Comparison of ENCODE assay signal across 20 cellular contexts in genomic region chr1:168230709-168231108, GRCh38. TPM values are rescaled to one million over a fixed set of nuclear protein-coding genes. Genes with fewer than 3 reads are reported as not detected.
DNase-seq lines count a peak whose midpoint lies in the region; ATAC-seq, FAIRE-seq and TF ChIP-seq lines count a peak whose summit lies in the region.
"Had no signal": no experiment of that assay in that cellular context is flagged by ENCODE, and none has a peak within 500 bp of the region (broad histone marks: within the 10 kb centered on the region; RNA-seq: fewer than 3 reads in every experiment).

No MANE protein-coding gene starts in this region.

- BruUV-seq in MCF 10A (replicated peaks; lab: Mats Ljungman, UMichigan), result no TSS peak
- no TSS peak for BruUV-seq in mammary epithelial cell (replicated peaks; lab: Mats Ljungman, UMichigan)
- no TSS peak for BruUV-seq in HepG2 (replicated peaks; lab: Mats Ljungman, UMichigan)

- no peak for DNase-seq in MCF 10A (ENCODE audit: unreplicated experiment)
- DNase-seq in mammary epithelial cell, result no peak
- no peak for DNase-seq in epithelial cell of prostate (ENCODE audit: low read depth, low spot score)
- peak; percentile 44 for DNase-seq in HepG2 (ENCODE audit: low spot score)
- no peak for DNase-seq in testis
- DNase-seq in DMS53 treated with DMSO at 0.1 percent for 48 hours (lab: John Stamatoyannopoulos, UW; ENCODE audit: unreplicated experiment), result no peak
- no peak for DNase-seq in Peyer's patch
- no peak for DNase-seq in glutamatergic neuron
- DNase-seq: Calu3, DMS79 treated with DMSO at 0.1 percent for 48 hours, GOT3, KBM-7, MG63, NCI-H1105 treated with DMSO at 0.1 percent for 48 hours, NCI-H187, NCI-H510A, RPMI8226 had no signal

- peaks cover 48% of the 10 kb centered on the region for H3K4me1 Mint-ChIP-seq in MCF 10A (ENCODE audit: insufficient read depth, unreplicated experiment)
- no peaks in the 10 kb centered on the region for H3K4me1 Mint-ChIP-seq in glutamatergic neuron (ENCODE audit: low read depth, unreplicated experiment)

- no peaks in the 10 kb centered on the region for H4K20me1 ChIP-seq in mammary epithelial cell (ENCODE audit: insufficient read depth, low read length)
- no peaks in the 10 kb centered on the region; the same call in 1 of the 2 replicates for H4K20me1 ChIP-seq in HepG2 (ENCODE audit: insufficient read depth, low read length)

- CTCF ChIA-PET in MCF 10A (lab: Yijun Ruan, JAX), result interaction anchor here (1.6 kb wide), 1 partner anchor 91 kb away, joined by 7 read pairs; no protein-coding TSS in a partner anchor
- CTCF ChIA-PET in mammary epithelial cell (lab: Charles Lee; ENCODE audit: low non-redundant PET), result no interaction called here
- CTCF ChIA-PET in HepG2 (lab: Yijun Ruan, JAX; ENCODE audit: low intra/inter-chr PET ratio, low total read pairs), result no interaction called here

- ATAC-seq in HepG2, result no peak

- no peak for TF ChIP-seq CTCF in MCF 10A (IDR thresholded peaks at IDR 0.05; ENCODE audit: unreplicated experiment)
- TF ChIP-seq CTCF in mammary epithelial cell (conservative IDR thresholded peaks at IDR 0.05 in 1 of 2, IDR thresholded peaks at IDR 0.05 in 1 of 2; ENCODE audit: extremely low read depth in 1 of 2, insufficient read depth in 1 of 2, low read depth in 1 of 2, low read length in 2 of 2), result no peak
- no peak for TF ChIP-seq CTCF in HepG2 (CRISPR knock-in tag; IDR thresholded peaks at IDR 0.05)
- TF ChIP-seq CTCF in testis (IDR thresholded peaks at IDR 0.05), result no peak
- no peak for TF ChIP-seq CTCF in Peyer's patch (IDR thresholded peaks at IDR 0.05)
- TF ChIP-seq CTCF in glutamatergic neuron (IDR thresholded peaks at IDR 0.05; ENCODE audit: partially characterized antibody, unreplicated experiment), result no peak

- H3K4me3 ChIP-seq in mammary epithelial cell (replicated peaks in 1 of 3; ENCODE audit: insufficient read depth in 1 of 3, low read depth in 2 of 3, low read length in 3 of 3) (no peak overlapping the region), HepG2 (replicated peaks in 1 of 3; ENCODE audit: insufficient read depth in 1 of 3, low read depth in 2 of 3, low read length in 3 of 3) (no peak overlapping the region), testis (no peak overlapping the region), Peyer's patch (no peak overlapping the region)
- H3K4me3 ChIP-seq: MG63 had no signal

- no peak overlapping the region for H3K4me2 ChIP-seq in mammary epithelial cell (ENCODE audit: insufficient read depth, low read depth, low read length)
- no peak overlapping the region for H3K4me2 ChIP-seq in HepG2 (ENCODE audit: low read depth, low read length)

- H3K27ac ChIP-seq in mammary epithelial cell (ENCODE audit: insufficient read depth, low read depth, low read length) (no peak overlapping the region), epithelial cell of prostate (peak overlapping the region; percentile 54), HepG2 (ENCODE audit: extremely low read length, insufficient read depth, low read length) (no peak overlapping the region), testis (no peak overlapping the region), Peyer's patch (peak overlapping the region in 1 of 4 donors; percentile 33)
- H3K27ac ChIP-seq: HL-60 had no signal

- no peak for TF ChIP-seq EP300 in HepG2 (IDR thresholded peaks at IDR 0.05; ENCODE audit: low read depth in 2 of 2, low read length in 2 of 2)
- TF ChIP-seq EP300 in HepG2 (CRISPR knock-in tag; IDR thresholded peaks at IDR 0.05; ENCODE audit: borderline replicate concordance), result no peak

- intact Hi-C loops in MCF 10A (cut with micrococcal nuclease), result no loop called here
- intact Hi-C loops in mammary epithelial cell (cut with micrococcal nuclease), result no loop called here
- intact Hi-C loops in HepG2 (cut with micrococcal nuclease; ENCODE audit: unreplicated experiment), result loop anchor here (10.0 kb wide), 1 partner anchor 94 kb away; no protein-coding TSS in a partner anchor
- intact Hi-C loops in testis (cut with DNase I; ENCODE audit: low total_unique reads), result no loop called here

- POLR2A ChIA-PET in MCF 10A (lab: Yijun Ruan, JAX), result interaction anchor here (1.5 kb wide), 1 partner anchor 50 kb away, joined by 3 read pairs; no protein-coding TSS in a partner anchor
- POLR2A ChIA-PET in HepG2 (lab: Yijun Ruan, JAX), result no interaction called here

- H3K9me3 ChIP-seq in mammary epithelial cell (replicated peaks; ENCODE audit: insufficient read depth, low read length) (no peaks in the 10 kb centered on the region), HepG2 (ENCODE audit: low read length) (no peaks in the 10 kb centered on the region), testis (no peaks in the 10 kb centered on the region), Peyer's patch (no peaks in the 10 kb centered on the region)
- H3K9me3 ChIP-seq: MG63 had no signal

- H3K36me3 ChIP-seq in mammary epithelial cell (ENCODE audit: insufficient read depth, low read length), result peaks cover 12% of the 10 kb centered on the region
- peaks cover 2 to 28% of the 10 kb centered on the region in 2 experiments; a peak in 4 of 5 replicates for H3K36me3 ChIP-seq in HepG2 (replicated peaks in 1 of 2; ENCODE audit: control insufficient read depth in 1 of 2, insufficient read depth in 2 of 2, low read length in 2 of 2)
- H3K36me3 ChIP-seq in testis (ENCODE audit: low read depth, missing control alignments), result no peaks in the 10 kb centered on the region
- peaks cover 0 to 49% (median 0%) of the 10 kb centered on the region in 3 donors for H3K36me3 ChIP-seq in Peyer's patch

- H3K79me2 ChIP-seq in mammary epithelial cell (ENCODE audit: insufficient read depth, low read length) (peaks cover 79% of the 10 kb centered on the region), HepG2 (ENCODE audit: insufficient read depth, low read length) (peaks cover 45% of the 10 kb centered on the region)

- peaks cover 48% of the 10 kb centered on the region for H3K36me3 Mint-ChIP-seq in MCF 10A (ENCODE audit: insufficient read depth, unreplicated experiment)
- H3K36me3 Mint-ChIP-seq in glutamatergic neuron (ENCODE audit: unreplicated experiment), result no peaks in the 10 kb centered on the region

- no peak for TF ChIP-seq RAD21 in HepG2 (CRISPR knock-in tag; IDR thresholded peaks at IDR 0.05)

- H3K9ac ChIP-seq in mammary epithelial cell (ENCODE audit: insufficient read depth, low read length), result no peak overlapping the region
- H3K9ac ChIP-seq in HepG2 (ENCODE audit: insufficient read depth, low read depth, low read length), result no peak overlapping the region

- FAIRE-seq in HepG2 (lab: Jason Lieb, UNC), result no peak
- FAIRE-seq: G401.6, GM12891 had no signal

- H3K4me3 Mint-ChIP-seq in MCF 10A (ENCODE audit: unreplicated experiment) (no peak overlapping the region), glutamatergic neuron (ENCODE audit: unreplicated experiment) (no peak overlapping the region)

- dilution Hi-C loops in mammary epithelial cell (cut with HindIII; ENCODE audit: low sequenced_read_pairs), result no loop called here

- no peaks in the 10 kb centered on the region for H3K9me3 Mint-ChIP-seq in MCF 10A (ENCODE audit: unreplicated experiment)
- H3K9me3 Mint-ChIP-seq in glutamatergic neuron (ENCODE audit: unreplicated experiment), result peaks cover 2% of the 10 kb centered on the region

- no peaks in the 10 kb centered on the region for H3K27me3 ChIP-seq in mammary epithelial cell (ENCODE audit: insufficient read depth, low read length)
- H3K27me3 ChIP-seq in HepG2 (ENCODE audit: control insufficient read depth in 1 of 2, insufficient read depth in 2 of 2, low read length in 2 of 2), result no peaks in the 10 kb centered on the region
- no peaks in the 10 kb centered on the region for H3K27me3 ChIP-seq in testis
- H3K27me3 ChIP-seq in Peyer's patch, result no peaks in the 10 kb centered on the region
- H3K27me3 ChIP-seq: MG63 had no signal

- H2AFZ ChIP-seq in mammary epithelial cell (ENCODE audit: low read depth, low read length), result no peak overlapping the region
- no peak overlapping the region for H2AFZ ChIP-seq in HepG2 (ENCODE audit: low read length)

- in situ Hi-C loops in mammary epithelial cell (cut with MboI; ENCODE audit: low sequenced_read_pairs in 2 of 2), result no loop called here
- in situ Hi-C loops in HepG2 (cut with HindIII; ENCODE audit: extremely low pct_ligation_motif_present, low pct_unique_long_range_greater_than_20kb), result no loop called here

- H3K27ac Mint-ChIP-seq in MCF 10A (ENCODE audit: low read depth, unreplicated experiment) (peak overlapping the region; percentile 52), glutamatergic neuron (ENCODE audit: unreplicated experiment) (no peak overlapping the region)

- TF ChIP-seq POLR2A in HepG2 (IDR thresholded peaks at IDR 0.05; ENCODE audit: insufficient read depth in 1 of 2, low read depth in 2 of 2, low read length in 2 of 2) (no peak), testis (IDR thresholded peaks at IDR 0.05) (no peak), Peyer's patch (IDR thresholded peaks at IDR 0.05) (no peak)

- 91% methylated on average over 3 of the region's 3 CpGs for WGBS in mammary epithelial cell (ENCODE audit: low coverage, missing lambda C conversion rate)
- WGBS in HepG2 (ENCODE audit: low lambda C conversion rate), result 97% methylated on average over 3 of the region's 3 CpGs
- 95 to 100% methylated on average over 2 to 3 of the region's 3 CpGs for WGBS in testis, 2 donors

- H3K27me3 Mint-ChIP-seq in MCF 10A (ENCODE audit: insufficient read depth, unreplicated experiment), result no peaks in the 10 kb centered on the region
- H3K27me3 Mint-ChIP-seq in glutamatergic neuron (ENCODE audit: unreplicated experiment), result peaks cover 3% of the 10 kb centered on the region

- H3K4me1 ChIP-seq in mammary epithelial cell (ENCODE audit: insufficient read depth, low read length) (peaks cover 30% of the 10 kb centered on the region), HepG2 (ENCODE audit: insufficient read depth, low read length) (peaks cover 58% of the 10 kb centered on the region), testis (peaks cover 25% of the 10 kb centered on the region), Peyer's patch (peaks cover 0 to 58% (median 6%) of the 10 kb centered on the region in 4 donors)

RNA-seq across cellular contexts. Expression of gene SFT2D2, which starts 4.9 kb away (rescaled TPM):
- 56.5 and 67.5 TPM in 2 replicates for total RNA-seq in MCF 10A (2022)
- 10 to 100 TPM; 47.3 to 56.6 TPM for total RNA-seq in mammary epithelial cell
- polyA plus RNA-seq in mammary epithelial cell, result 30.7 TPM
- 73.0 TPM for polyA minus RNA-seq in mammary epithelial cell
- 28.8 and 31.4 TPM in 2 replicates for total RNA-seq in HepG2 (2016; rRNA removed; fragmentation: Illumina TruSeq; extraction: Trizol)
- total RNA-seq in HepG2 (2016; cell fraction: cytosol; rRNA removed; fragmentation: Illumina TruSeq; extraction: Trizol; ENCODE audit: low read depth), result 3.0 and 4.6 TPM in 2 replicates
- total RNA-seq in HepG2 (2016; cell fraction: insoluble cytoplasmic fraction; rRNA removed; fragmentation: Illumina TruSeq; extraction: Trizol), result 27.1 and 28.3 TPM in 2 replicates
- 5.9 and 6.3 TPM in 2 replicates for total RNA-seq in HepG2 (2016; cell fraction: membrane; rRNA removed; fragmentation: Illumina TruSeq; extraction: Trizol)
- 26.1 and 28.1 TPM in 2 replicates for total RNA-seq in HepG2 (2016; cell fraction: nucleus; rRNA removed; fragmentation: Illumina TruSeq; extraction: Trizol)
- 8.5 and 10.0 TPM in 2 replicates for polyA plus RNA-seq in HepG2 (2011; rRNA removed)
- 4.8 and 7.4 TPM in 2 replicates for polyA plus RNA-seq in HepG2 (2011; cell fraction: cytosol; rRNA removed)
- polyA plus RNA-seq in HepG2 (2011; cell fraction: nucleus; rRNA removed), result 7.8 and 7.9 TPM in 2 replicates
- 2.2 and 3.3 TPM in 2 replicates for polyA plus RNA-seq in HepG2 (2012)
- polyA plus RNA-seq in HepG2 (2016; cell fraction: cytosol; fragmentation: Illumina TruSeq; extraction: Trizol; ENCODE audit: low read depth), result 0.65 and 0.66 TPM in 2 replicates
- polyA plus RNA-seq in HepG2 (2016; cell fraction: insoluble cytoplasmic fraction; fragmentation: Illumina TruSeq; extraction: Trizol; ENCODE audit: low read depth), result 8.3 and 9.0 TPM in 2 replicates
- polyA plus RNA-seq in HepG2 (2016; cell fraction: membrane; fragmentation: Illumina TruSeq; extraction: Trizol; ENCODE audit: low read depth), result 1.0 and 1.9 TPM in 2 replicates
- polyA plus RNA-seq in HepG2 (2016; cell fraction: nucleus; fragmentation: Illumina TruSeq; extraction: Trizol; ENCODE audit: insufficient read depth, low read depth), result 17.0 and 18.1 TPM in 2 replicates
- polyA minus RNA-seq in HepG2 (2011; rRNA and poly(A)+ RNA removed; ENCODE audit: low replicate concordance), result 33.6 and 104 TPM in 2 replicates
- 23.4 and 30.6 TPM in 2 replicates for polyA minus RNA-seq in HepG2 (2011; cell fraction: cytosol; rRNA and poly(A)+ RNA removed)
- 17.0 and 19.1 TPM in 2 replicates for polyA minus RNA-seq in HepG2 (2011; cell fraction: nucleus; rRNA and poly(A)+ RNA removed)
- total RNA-seq in testis, result 10 to 100 TPM; 59.4 to 62.2 TPM
- 34.5 TPM for polyA plus RNA-seq in testis (ENCODE audit: insufficient read depth, low read depth, low replicate concordance)
- 10 to 100 TPM; 19.0 to 49.6 (median 38.5) TPM for total RNA-seq in Peyer's patch
- total RNA-seq in glutamatergic neuron (ENCODE audit: unreplicated experiment), result 32.9 TPM

RNA-seq across cellular contexts. Expression of gene TBX19, which starts 50.0 kb away (rescaled TPM):
- total RNA-seq in MCF 10A (2022) (1.6 and 2.4 TPM in 2 replicates), mammary epithelial cell (under 1 TPM; 0.67 to 0.68 TPM), HepG2 (2016; rRNA removed; fragmentation: Illumina TruSeq; extraction: Trizol) (0.18 and 0.31 TPM in 2 replicates), testis (1 to 10 TPM; 2.7 TPM), Peyer's patch (1 to 10 TPM in 3 of 4 donors, under 1 TPM in 1; 0.76 to 2.5 (median 1.3) TPM), glutamatergic neuron (ENCODE audit: unreplicated experiment) (0.78 TPM)
- polyA plus RNA-seq in mammary epithelial cell (0.57 TPM), HepG2 (2011; rRNA removed) (1.3 and 1.4 TPM in 2 replicates), testis (ENCODE audit: insufficient read depth, low read depth, low replicate concordance) (1.9 TPM)
- not detected for polyA minus RNA-seq in mammary epithelial cell
- 0.30 and 0.44 TPM in 2 replicates for total RNA-seq in HepG2 (2016; cell fraction: cytosol; rRNA removed; fragmentation: Illumina TruSeq; extraction: Trizol; ENCODE audit: low read depth)
- total RNA-seq in HepG2 (2016; cell fraction: insoluble cytoplasmic fraction; rRNA removed; fragmentation: Illumina TruSeq; extraction: Trizol), result 0.17 and 0.22 TPM in 2 replicates
- total RNA-seq in HepG2 (2016; cell fraction: membrane; rRNA removed; fragmentation: Illumina TruSeq; extraction: Trizol), result 0.19 and 0.24 TPM in 2 replicates
- 0.44 and 0.71 TPM in 2 replicates for total RNA-seq in HepG2 (2016; cell fraction: nucleus; rRNA removed; fragmentation: Illumina TruSeq; extraction: Trizol)
- 0.81 and 1.0 TPM in 2 replicates for polyA plus RNA-seq in HepG2 (2011; cell fraction: cytosol; rRNA removed)
- 2.5 and 2.7 TPM in 2 replicates for polyA plus RNA-seq in HepG2 (2011; cell fraction: nucleus; rRNA removed)
- polyA plus RNA-seq in HepG2 (2012), result 0.99 and 1.1 TPM in 2 replicates
- 0.06 and 0.09 TPM in 2 replicates for polyA plus RNA-seq in HepG2 (2016; cell fraction: cytosol; fragmentation: Illumina TruSeq; extraction: Trizol; ENCODE audit: low read depth)
- 0.24 and 0.43 TPM in 2 replicates for polyA plus RNA-seq in HepG2 (2016; cell fraction: insoluble cytoplasmic fraction; fragmentation: Illumina TruSeq; extraction: Trizol; ENCODE audit: low read depth)
- polyA plus RNA-seq in HepG2 (2016; cell fraction: membrane; fragmentation: Illumina TruSeq; extraction: Trizol; ENCODE audit: low read depth), result 0.18 and 0.35 TPM in 2 replicates
- polyA plus RNA-seq in HepG2 (2016; cell fraction: nucleus; fragmentation: Illumina TruSeq; extraction: Trizol; ENCODE audit: insufficient read depth, low read depth), result 1.3 TPM in 2 replicates
- 0.51 and 0.80 TPM in 2 replicates for polyA minus RNA-seq in HepG2 (2011; rRNA and poly(A)+ RNA removed; ENCODE audit: low replicate concordance)
- polyA minus RNA-seq in HepG2 (2011; cell fraction: cytosol; rRNA and poly(A)+ RNA removed), result not detected in 2 replicates
- 0.90 and 1.5 TPM in 2 replicates for polyA minus RNA-seq in HepG2 (2011; cell fraction: nucleus; rRNA and poly(A)+ RNA removed)

RNA-seq across cellular contexts. Expression of gene TIPRL, which starts 51.9 kb away (rescaled TPM):
- 90.9 and 111 TPM in 2 replicates for total RNA-seq in MCF 10A (2022)
- 10 to 100 TPM; 32.5 to 46.0 TPM for total RNA-seq in mammary epithelial cell
- polyA plus RNA-seq in mammary epithelial cell, result 22.9 TPM
- polyA minus RNA-seq in mammary epithelial cell, result 5.1 TPM
- 22.8 and 33.5 TPM in 2 replicates for total RNA-seq in HepG2 (2016; rRNA removed; fragmentation: Illumina TruSeq; extraction: Trizol)
- 8.4 and 10.9 TPM in 2 replicates for total RNA-seq in HepG2 (2016; cell fraction: cytosol; rRNA removed; fragmentation: Illumina TruSeq; extraction: Trizol; ENCODE audit: low read depth)
- 22.6 and 32.8 TPM in 2 replicates for total RNA-seq in HepG2 (2016; cell fraction: insoluble cytoplasmic fraction; rRNA removed; fragmentation: Illumina TruSeq; extraction: Trizol)
- 15.6 and 18.7 TPM in 2 replicates for total RNA-seq in HepG2 (2016; cell fraction: membrane; rRNA removed; fragmentation: Illumina TruSeq; extraction: Trizol)
- total RNA-seq in HepG2 (2016; cell fraction: nucleus; rRNA removed; fragmentation: Illumina TruSeq; extraction: Trizol), result 11.8 and 11.9 TPM in 2 replicates
- polyA plus RNA-seq in HepG2 (2011; rRNA removed), result 7.6 and 10.1 TPM in 2 replicates
- polyA plus RNA-seq in HepG2 (2011; cell fraction: cytosol; rRNA removed), result 4.1 and 7.6 TPM in 2 replicates
- 2.0 and 3.2 TPM in 2 replicates for polyA plus RNA-seq in HepG2 (2011; cell fraction: nucleus; rRNA removed)
- 11.9 and 13.6 TPM in 2 replicates for polyA plus RNA-seq in HepG2 (2012)
- 12.0 and 17.8 TPM in 2 replicates for polyA plus RNA-seq in HepG2 (2016; cell fraction: cytosol; fragmentation: Illumina TruSeq; extraction: Trizol; ENCODE audit: low read depth)
- polyA plus RNA-seq in HepG2 (2016; cell fraction: insoluble cytoplasmic fraction; fragmentation: Illumina TruSeq; extraction: Trizol; ENCODE audit: low read depth), result 34.7 and 35.9 TPM in 2 replicates
- 13.6 and 15.9 TPM in 2 replicates for polyA plus RNA-seq in HepG2 (2016; cell fraction: membrane; fragmentation: Illumina TruSeq; extraction: Trizol; ENCODE audit: low read depth)
- polyA plus RNA-seq in HepG2 (2016; cell fraction: nucleus; fragmentation: Illumina TruSeq; extraction: Trizol; ENCODE audit: insufficient read depth, low read depth), result 15.2 and 15.8 TPM in 2 replicates
- 3.1 and 9.5 TPM in 2 replicates for polyA minus RNA-seq in HepG2 (2011; rRNA and poly(A)+ RNA removed; ENCODE audit: low replicate concordance)
- 4.9 and 7.2 TPM in 2 replicates for polyA minus RNA-seq in HepG2 (2011; cell fraction: cytosol; rRNA and poly(A)+ RNA removed)
- 3.9 and 6.2 TPM in 2 replicates for polyA minus RNA-seq in HepG2 (2011; cell fraction: nucleus; rRNA and poly(A)+ RNA removed)
- total RNA-seq in testis, result 10 to 100 TPM; 19.8 to 23.5 TPM
- 44.6 TPM for polyA plus RNA-seq in testis (ENCODE audit: insufficient read depth, low read depth, low replicate concordance)
- 10 to 100 TPM in 3 of 4 donors, 1 to 10 TPM in 1; 9.1 to 29.4 (median 16.8) TPM for total RNA-seq in Peyer's patch
- total RNA-seq in glutamatergic neuron (ENCODE audit: unreplicated experiment), result 27.8 TPM
